20 cellular contexts compared by ENCODE assay signal in the genomic region with DNA sequence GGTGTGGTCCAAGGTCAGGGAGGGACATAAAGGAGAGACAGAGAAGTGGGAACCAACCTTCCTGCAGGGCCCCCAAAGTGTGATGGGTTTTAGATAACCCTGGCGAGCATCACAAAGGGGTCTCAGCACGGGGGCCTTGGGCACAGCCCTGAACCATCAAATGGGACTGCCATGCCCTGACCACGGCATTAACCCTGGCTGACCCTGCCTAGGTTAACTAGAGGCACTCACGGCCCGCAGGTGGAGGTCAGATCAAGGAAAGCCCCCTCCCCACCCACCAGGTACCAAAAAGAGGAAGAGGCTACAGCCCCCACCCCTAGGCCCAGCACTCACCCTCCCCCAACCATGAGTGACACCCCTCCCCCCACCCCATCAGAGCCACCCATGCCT. TPM values are rescaled to one million over a fixed set of nuclear protein-coding genes. Genes with fewer than 3 reads are reported as not detected.
DNase-seq lines count a peak whose midpoint lies in the region; ATAC-seq and TF ChIP-seq lines count a peak whose summit lies in the region.
"Had no signal": no experiment of that assay in that cellular context is flagged by ENCODE, and none has a peak within 500 bp of the region (broad histone marks: within the 10 kb centered on the region; RNA-seq: fewer than 3 reads in every experiment).

No MANE protein-coding gene starts in this region.

- H4K20me1 ChIP-seq in PC-3 (ENCODE audit: low read length): peaks cover 5% of the 10 kb centered on the region

- TF ChIP-seq POLR2A in esophagus squamous epithelium (IDR thresholded peaks at IDR 0.05) (no peak), ovary (IDR thresholded peaks at IDR 0.05) (no peak)

- H3K9ac ChIP-seq in PC-3 (ENCODE audit: low read length): no peak overlapping the region

- no TSS peak for BruUV-seq in PC-3 (replicated peaks; lab: Mats Ljungman, UMichigan)

- 90% methylated on average over 2 of the region's 5 CpGs; no CpG with 5 or more reads in 1 of the 2 donors for WGBS in esophagus squamous epithelium, 2 donors
- WGBS in ovary, 3 donors: 56 to 68% (median 62%) methylated on average over 5 of the region's 5 CpGs

- CTCF ChIA-PET in PC-3 (lab: Charles Lee): interaction anchor here (1.4 kb wide), 1 partner anchor 80 kb away, joined by 3 read pairs; no protein-coding TSS in a partner anchor

- no peaks in the 10 kb centered on the region for H3K9me2 ChIP-seq in PC-3 (replicated peaks; ENCODE audit: low read length)

- H3K9me3 ChIP-seq in PC-3 (ENCODE audit: low read length): no peaks in the 10 kb centered on the region
- no peaks in the 10 kb centered on the region for H3K9me3 ChIP-seq in esophagus squamous epithelium
- no peaks in the 10 kb centered on the region for H3K9me3 ChIP-seq in ovary
- H3K9me3 ChIP-seq: suprapubic skin had no signal

- no peak overlapping the region for H2AFZ ChIP-seq in PC-3 (ENCODE audit: low read length)

- H3K4me3 Mint-ChIP-seq in CD14-positive monocyte: no peak overlapping the region
- H3K4me3 Mint-ChIP-seq: central memory CD8-positive, alpha-beta T cell; natural killer cell treated with Interleukin-12 subunit alpha and Interleukin-12 subunit beta and Interleukin-15 and Interleukin-18, amount 100 ng/mL, for 72 hours; T-helper 17 cell had no signal

- no peak for TF ChIP-seq EP300 in ovary (IDR thresholded peaks at IDR 0.05)

- no peak for TF ChIP-seq CTCF in CD14-positive monocyte (IDR thresholded peaks at IDR 0.05)
- TF ChIP-seq CTCF in PC-3 (conservative IDR thresholded peaks at IDR 0.05; ENCODE audit: low read depth, low read length): no peak
- no peak for TF ChIP-seq CTCF in esophagus squamous epithelium (IDR thresholded peaks at IDR 0.05)
- TF ChIP-seq CTCF in ovary (IDR thresholded peaks at IDR 0.05): no peak

- H3K36me3 Mint-ChIP-seq in CD14-positive monocyte: no peaks in the 10 kb centered on the region
- H3K36me3 Mint-ChIP-seq: natural killer cell treated with Interleukin-12 subunit alpha and Interleukin-12 subunit beta and Interleukin-15 and Interleukin-18, amount 100 ng/mL, for 72 hours had no signal

- no peaks in the 10 kb centered on the region for H3F3A ChIP-seq in PC-3 (ENCODE audit: low read length, unreplicated experiment)

- H3K4me1 Mint-ChIP-seq in CD14-positive monocyte: no peaks in the 10 kb centered on the region

- intact Hi-C loops in CD14-positive monocyte (cut with micrococcal nuclease) (loop anchor here in 1 of 2 donors (5.0 kb wide), 1 partner anchor 359 kb away; no protein-coding TSS in a partner anchor), PC-3 (cut with micrococcal nuclease) (loop anchor here (2.0 to 5.0 kb wide), 2 partner anchors 39 to 81 kb away; partner anchors contain the start of gene CCDC85C), esophagus squamous epithelium (cut with DNase I) (no loop called here), ovary (cut with DNase I) (loop anchor here in 2 of 4 donors (5.0 to 10.0 kb wide), 2 partner anchors 84 to 361 kb away; no protein-coding TSS in a partner anchor)

- H3K27me3 ChIP-seq in PC-3 (ENCODE audit: low read length) (no peaks in the 10 kb centered on the region), esophagus squamous epithelium (no peaks in the 10 kb centered on the region), ovary (no peaks in the 10 kb centered on the region)
- H3K27me3 ChIP-seq: suprapubic skin had no signal

- peaks cover 0 to 5% (median 3%) of the 10 kb centered on the region in 3 donors for H3K27me3 Mint-ChIP-seq in CD14-positive monocyte (ENCODE audit: low read depth in 3 of 3)
- H3K27me3 Mint-ChIP-seq: central memory CD8-positive, alpha-beta T cell; natural killer cell treated with Interleukin-12 subunit alpha and Interleukin-12 subunit beta and Interleukin-15 and Interleukin-18, amount 100 ng/mL, for 72 hours; progenitor cell of endocrine pancreas; T-helper 17 cell had no signal

- H3K79me2 ChIP-seq in PC-3 (ENCODE audit: low read length): peaks cover 25% of the 10 kb centered on the region

- H3K4me2 ChIP-seq in PC-3 (ENCODE audit: low read length): peak overlapping the region; percentile 50; the same call in 1 of the 2 replicates

- H3K4me1 ChIP-seq in PC-3 (ENCODE audit: insufficient read depth, low read length) (peaks cover 41% of the 10 kb centered on the region), esophagus squamous epithelium (peaks cover 15 to 44% (median 21%) of the 10 kb centered on the region in 3 donors), ovary (ENCODE audit: insufficient read depth) (peaks cover 18% of the 10 kb centered on the region)

- H3K27ac ChIP-seq in PC-3 (ENCODE audit: low read length): peak overlapping the region; percentile 54; the same call in 1 of the 2 replicates
- H3K27ac ChIP-seq in esophagus squamous epithelium: peak overlapping the region; percentile 26 to 78 (median 68)
- peak overlapping the region; percentile 47 to 54 for H3K27ac ChIP-seq in ovary
- H3K27ac ChIP-seq: suprapubic skin had no signal

- no peak for ATAC-seq in PC-3
- no peak for ATAC-seq in GM21381 (IDR thresholded peaks at IDR 0.05; ENCODE audit: unreplicated experiment)
- ATAC-seq: natural killer cell treated with Interleukin-12 subunit alpha and Interleukin-12 subunit beta and Interleukin-15 and Interleukin-18, amount 100 ng/mL, for 72 hours; T-helper 17 cell had no signal

- POLR2A ChIA-PET in PC-3 (lab: Charles Lee; ENCODE audit: unreplicated experiment): no interaction called here

- DNase-seq in CD14-positive monocyte (ENCODE audit: low spot score) (peak; percentile 44), PC-3 (no peak), esophagus squamous epithelium (lab: John Stamatoyannopoulos, UW) (no peak), ovary (no peak), globus pallidus (ENCODE audit: low spot score) (no peak), NCI-H2081 treated with DMSO at 0.1 percent for 48 hours (lab: John Stamatoyannopoulos, UW) (no peak), NCI-H446 treated with DMSO at 0.1 percent for 48 hours (lab: John Stamatoyannopoulos, UW) (no peak)
- DNase-seq: activated CD4-positive, alpha-beta T cell treated with anti-CD3 and anti-CD28 coated beads, Interleukin-2, amount 50 U/mL, for 4 hours; activated naive CD4-positive, alpha-beta T cell; activated T-cell treated with anti-CD3 and anti-CD28 coated beads for 4 hours; amygdala; effector memory CD4-positive, alpha-beta T cell; NCI-H1105 treated with DMSO at 0.1 percent for 48 hours; stimulated activated CD8-positive, alpha-beta memory T cell treated with anti-CD3 and anti-CD28 coated beads, Interleukin-4, amount 100 ng/mL, for 48 hours; T-helper 17 cell had no signal

- H3K4me3 ChIP-seq in PC-3 (ENCODE audit: low read length): no peak overlapping the region
- no peak overlapping the region for H3K4me3 ChIP-seq in esophagus squamous epithelium
- H3K4me3 ChIP-seq in ovary: no peak overlapping the region
- H3K4me3 ChIP-seq: suprapubic skin had no signal

- H3K36me3 ChIP-seq in PC-3 (ENCODE audit: low read depth, low read length) (no peaks in the 10 kb centered on the region), esophagus squamous epithelium (peaks cover 0 to 32% (median 0%) of the 10 kb centered on the region in 3 donors), ovary (no peaks in the 10 kb centered on the region)

- no peaks in the 10 kb centered on the region for H3K9me3 Mint-ChIP-seq in CD14-positive monocyte
- H3K9me3 Mint-ChIP-seq: central memory CD8-positive, alpha-beta T cell; natural killer cell treated with Interleukin-12 subunit alpha and Interleukin-12 subunit beta and Interleukin-15 and Interleukin-18, amount 100 ng/mL, for 72 hours had no signal

- no peak overlapping the region for H3K27ac Mint-ChIP-seq in CD14-positive monocyte
- H3K27ac Mint-ChIP-seq: natural killer cell treated with Interleukin-12 subunit alpha and Interleukin-12 subunit beta and Interleukin-15 and Interleukin-18, amount 100 ng/mL, for 72 hours; T-helper 17 cell had no signal

RNA-seq across cellular contexts. Expression of gene CCNK, which starts 42.4 kb away (rescaled TPM):
- 10 to 100 TPM in 1 of 2 donors, 1 to 10 TPM in 1; 7.7 to 14.7 TPM for polyA plus RNA-seq in CD14-positive monocyte
- total RNA-seq in PC-3 (2014; rRNA removed): 26.2 and 51.8 TPM in 2 replicates
- 10 to 100 TPM; 13.4 to 39.9 (median 29.5) TPM for total RNA-seq in esophagus squamous epithelium
- total RNA-seq in ovary: 10 to 100 TPM; 22.9 to 50.6 (median 46.8) TPM
- 10 to 100 TPM; 17.3 to 60.0 TPM for polyA plus RNA-seq in ovary

RNA-seq across cellular contexts. Expression of gene SETD3, which starts 43.0 kb away (rescaled TPM):
- polyA plus RNA-seq in CD14-positive monocyte (10 to 100 TPM; 38.7 to 39.5 TPM), ovary (10 to 100 TPM; 27.9 to 52.9 TPM)
- total RNA-seq in PC-3 (2014; rRNA removed) (46.8 and 51.7 TPM in 2 replicates), esophagus squamous epithelium (10 to 100 TPM; 29.1 to 65.4 (median 36.3) TPM), ovary (100 to 1,000 TPM in 2 of 7 donors, 10 to 100 TPM in 5; 68.6 to 133 (median 87.4) TPM)
